24 cellular contexts compared by ENCODE assay signal in genomic region chrX:35670894-35671293, GRCh38.
"Had no signal": no experiment of that assay in that cellular context is flagged by ENCODE, and none has a peak within 500 bp of the region (broad histone marks: within the 10 kb centered on the region; RNA-seq: fewer than 3 reads in every experiment).

No MANE protein-coding gene starts in this region.

- DNase-seq: activated CD4-positive, alpha-beta memory T cell treated with anti-CD3 and anti-CD28 coated beads for 36 hours; activated CD4-positive, alpha-beta T cell treated with anti-CD3 and anti-CD28 coated beads, Interleukin-2, amount 10 ng/mL, durations not matched to agents 7 days and 5 days; activated CD4-positive, CD25-positive, alpha-beta regulatory T cell; activated CD8-positive, alpha-beta memory T cell treated with anti-CD3 and anti-CD28 coated beads for 24 hours; activated gamma-delta T cell; activated naive CD4-positive, alpha-beta T cell treated with anti-CD3 and anti-CD28 coated beads for 36 hours; activated T-cell treated with anti-CD3 and anti-CD28 coated beads, Interleukin-2, amount 50 U/mL, for 4 hours; brain microvascular endothelial cell; Karpas-422; NCI-H1092; NCI-H1417; NCI-H1930; NCI-H2171 treated with DMSO at 0.1 percent for 48 hours; NCI-H226; NCI-H510A; NCI-H526 treated with DMSO at 0.1 percent for 48 hours; NCI-H82; NK-92 treated with Interleukin-12 subunit alpha and Interleukin-12 subunit beta, amount 100 ng/mL, for 24 hours; PC-3; SIG-M5; T-helper 1 cell had no signal

- H3K27ac ChIP-seq: brain microvascular endothelial cell, cardiac muscle cell, SK-N-MC, VCaP had no signal

- H3K4me3 ChIP-seq: cardiac muscle cell, SK-N-MC had no signal

- H3K27me3 ChIP-seq: brain microvascular endothelial cell, cardiac muscle cell had no signal

- H3K36me3 ChIP-seq: brain microvascular endothelial cell, cardiac muscle cell had no signal
